6 cellular contexts compared by ENCODE assay signal in the genomic region with DNA sequence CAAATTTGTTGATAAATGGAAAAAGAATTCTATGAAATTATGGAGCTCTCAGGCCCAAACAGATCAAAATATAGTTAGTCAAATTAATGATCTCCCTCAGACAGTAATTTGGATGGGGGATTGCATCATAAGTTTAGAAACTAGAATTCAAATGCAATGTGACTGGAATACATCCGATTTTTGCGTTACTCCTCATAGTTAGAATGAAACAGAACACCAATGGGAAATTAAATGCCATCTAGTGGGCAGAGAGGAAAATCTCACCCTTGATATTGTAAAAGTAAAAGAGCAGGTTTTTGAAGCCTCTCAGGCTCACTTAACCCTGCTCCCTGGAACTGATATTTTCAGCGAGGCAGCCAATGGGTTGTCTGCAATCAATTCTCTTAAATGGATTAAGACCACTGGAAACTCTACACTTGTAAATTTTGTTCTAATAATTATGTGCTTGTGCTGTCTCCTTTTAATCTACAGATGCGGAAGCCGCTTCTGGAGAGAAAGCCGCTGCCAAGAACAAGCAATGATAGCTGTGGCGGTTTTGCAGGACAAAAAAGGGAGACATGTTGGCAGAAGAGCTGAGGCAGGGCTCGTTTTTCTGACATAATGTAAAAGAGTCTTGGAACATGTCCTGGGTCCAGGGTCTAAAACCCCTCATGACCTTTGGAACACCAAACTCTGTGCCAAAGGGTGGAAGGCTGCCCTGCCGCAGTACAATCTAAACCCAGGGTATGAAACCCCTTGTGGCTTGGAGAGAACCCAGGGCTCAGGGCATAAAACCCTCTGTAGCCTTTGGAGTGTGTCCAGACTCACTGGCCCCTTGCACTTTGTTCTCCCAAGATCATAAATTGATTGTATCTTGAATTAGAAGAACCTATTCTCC. TPM values are rescaled to one million over a fixed set of nuclear protein-coding genes. Genes with fewer than 3 reads are reported as not detected.
DNase-seq lines count a peak whose midpoint lies in the region; ATAC-seq and TF ChIP-seq lines count a peak whose summit lies in the region.

No MANE protein-coding gene starts in this region.

- TF ChIP-seq POLR2A in gastroesophageal sphincter (IDR thresholded peaks at IDR 0.05), result no peak

- WGBS in gastroesophageal sphincter (ENCODE audit: low coverage in 1 of 2), 2 donors, result 42 to 53% methylated on average over 8 to 9 of the region's 9 CpGs

- TF ChIP-seq EP300 in gastroesophageal sphincter (IDR thresholded peaks at IDR 0.05), result no peak

- H3K4me1 ChIP-seq in gastroesophageal sphincter, result peaks cover 0 to 9% (median 0%) of the 10 kb centered on the region in 3 donors
- no peaks in the 10 kb centered on the region for H3K4me1 ChIP-seq in ascending aorta

- no peak overlapping the region for H3K27ac Mint-ChIP-seq in activated CD4-positive, alpha-beta T cell treated with anti-CD3 and anti-CD28 coated beads, Interleukin-2, amount 10 ng/mL, durations not matched to agents 24 days and 14 days

- H3K36me3 ChIP-seq in gastroesophageal sphincter (peaks cover 0 to 27% of the 10 kb centered on the region in 2 donors), ascending aorta (peaks cover 13 to 28% of the 10 kb centered on the region in 2 donors)

- H3K4me3 ChIP-seq in gastroesophageal sphincter (no peak overlapping the region), ascending aorta (no peak overlapping the region)

- H3K4me1 Mint-ChIP-seq in activated CD4-positive, alpha-beta T cell treated with anti-CD3 and anti-CD28 coated beads, Interleukin-2, amount 10 ng/mL, durations not matched to agents 24 days and 14 days, result peaks cover 1% of the 10 kb centered on the region

- H3K9me3 Mint-ChIP-seq in activated CD4-positive, alpha-beta T cell treated with anti-CD3 and anti-CD28 coated beads, Interleukin-2, amount 10 ng/mL, durations not matched to agents 24 days and 14 days, result peaks cover 27% of the 10 kb centered on the region

- no peak overlapping the region for H3K27ac ChIP-seq in gastroesophageal sphincter
- H3K27ac ChIP-seq in ascending aorta, result no peak overlapping the region

- no peaks in the 10 kb centered on the region for H3K27me3 ChIP-seq in gastroesophageal sphincter
- no peaks in the 10 kb centered on the region for H3K27me3 ChIP-seq in ascending aorta

- intact Hi-C loops in ascending aorta (cut with DNase I), result no loop called here
- intact Hi-C loops in activated CD4-positive, alpha-beta T cell treated with anti-CD3 and anti-CD28 coated beads, Interleukin-2, amount 10 ng/mL, durations not matched to agents 24 days and 14 days (cut with micrococcal nuclease), result no loop called here

- no peak overlapping the region for H3K4me3 Mint-ChIP-seq in activated CD4-positive, alpha-beta T cell treated with anti-CD3 and anti-CD28 coated beads, Interleukin-2, amount 10 ng/mL, durations not matched to agents 24 days and 14 days

- DNase-seq in Daoy (ENCODE audit: low read depth) (peak; percentile 20), NCI-H226 (peak; percentile 7), ascending aorta (ENCODE audit: low spot score in 2 of 2) (no peak)
- DNase-seq in activated CD4-positive, alpha-beta T cell treated with anti-CD3 and anti-CD28 coated beads, Interleukin-2, amount 10 ng/mL, durations not matched to agents 24 days and 14 days, result no peak

- peaks cover 0 to 43% (median 0%) of the 10 kb centered on the region in 3 donors for H3K9me3 ChIP-seq in gastroesophageal sphincter
- H3K9me3 ChIP-seq in ascending aorta, result peaks cover 59 to 96% of the 10 kb centered on the region in 2 donors

- no peak for ATAC-seq in gastroesophageal sphincter
- ATAC-seq in HG03095 (IDR thresholded peaks at IDR 0.05; ENCODE audit: unreplicated experiment), result no peak

- H3K27me3 Mint-ChIP-seq in activated CD4-positive, alpha-beta T cell treated with anti-CD3 and anti-CD28 coated beads, Interleukin-2, amount 10 ng/mL, durations not matched to agents 24 days and 14 days, result no peaks in the 10 kb centered on the region

- H3K36me3 Mint-ChIP-seq in activated CD4-positive, alpha-beta T cell treated with anti-CD3 and anti-CD28 coated beads, Interleukin-2, amount 10 ng/mL, durations not matched to agents 24 days and 14 days (ENCODE audit: low read depth), result peaks cover 45% of the 10 kb centered on the region

- peak; percentile 13 to 44 (median 37) for TF ChIP-seq CTCF in gastroesophageal sphincter (IDR thresholded peaks at IDR 0.05)
- TF ChIP-seq CTCF in ascending aorta (IDR thresholded peaks at IDR 0.05), result peak in 1 of 3 experiments; percentile 16

RNA-seq across cellular contexts. Expression of a gene that starts 12.9 kb away (rescaled TPM):
- total RNA-seq in Daoy (2014; rRNA removed; shearing (Covaris generic)), result 5.9 and 7.4 TPM in 2 replicates
- total RNA-seq in gastroesophageal sphincter, result 10 to 100 TPM; 13.9 to 29.3 (median 16.0) TPM
- 2.3 TPM for total RNA-seq in ascending aorta
- 9.7 and 11.6 TPM in 2 replicates for total RNA-seq in activated CD4-positive, alpha-beta T cell treated with anti-CD3 and anti-CD28 coated beads, Interleukin-2, amount 10 ng/mL, durations not matched to agents 24 days and 14 days

RNA-seq across cellular contexts. Expression of a gene that starts 14.7 kb away (rescaled TPM):
- total RNA-seq in Daoy (2014; rRNA removed; shearing (Covaris generic)), result 3.5 and 5.4 TPM in 2 replicates
- total RNA-seq in gastroesophageal sphincter, result 10 to 100 TPM in 2 of 4 donors, 1 to 10 TPM in 2; 4.9 to 13.5 (median 9.6) TPM
- 1.8 TPM for total RNA-seq in ascending aorta
- total RNA-seq in activated CD4-positive, alpha-beta T cell treated with anti-CD3 and anti-CD28 coated beads, Interleukin-2, amount 10 ng/mL, durations not matched to agents 24 days and 14 days, result 17.5 and 17.7 TPM in 2 replicates

RNA-seq across cellular contexts. Expression of a gene that starts 31.7 kb away (rescaled TPM):
- total RNA-seq in Daoy (2014; rRNA removed; shearing (Covaris generic)), result 2.5 and 6.2 TPM in 2 replicates
- total RNA-seq in gastroesophageal sphincter (10 to 100 TPM; 10.4 to 28.5 (median 13.9) TPM), ascending aorta (0.21 TPM)
- 1.2 and 1.5 TPM in 2 replicates for total RNA-seq in activated CD4-positive, alpha-beta T cell treated with anti-CD3 and anti-CD28 coated beads, Interleukin-2, amount 10 ng/mL, durations not matched to agents 24 days and 14 days

RNA-seq across cellular contexts. Expression of a gene that starts 44.0 kb away (rescaled TPM):
- total RNA-seq in Daoy (2014; rRNA removed; shearing (Covaris generic)), result 2.9 and 4.4 TPM in 2 replicates
- total RNA-seq in gastroesophageal sphincter (1 to 10 TPM; 4.2 to 8.6 (median 5.2) TPM), ascending aorta (3.8 TPM)
- 3.2 and 3.9 TPM in 2 replicates for total RNA-seq in activated CD4-positive, alpha-beta T cell treated with anti-CD3 and anti-CD28 coated beads, Interleukin-2, amount 10 ng/mL, durations not matched to agents 24 days and 14 days

RNA-seq across cellular contexts. Expression of a gene that starts 53.9 kb away (rescaled TPM):
- total RNA-seq in Daoy (2014; rRNA removed; shearing (Covaris generic)), result 11.2 and 20.4 TPM in 2 replicates
- 10 to 100 TPM in 3 of 4 donors, 1 to 10 TPM in 1; 9.3 to 47.5 (median 17.6) TPM for total RNA-seq in gastroesophageal sphincter
- total RNA-seq in ascending aorta, result 12.9 TPM
- total RNA-seq in activated CD4-positive, alpha-beta T cell treated with anti-CD3 and anti-CD28 coated beads, Interleukin-2, amount 10 ng/mL, durations not matched to agents 24 days and 14 days, result 30.1 and 30.9 TPM in 2 replicates

Comparison
In these comparisons a context has a peak if more than half of its experiments do, and no peak if none do; other contexts are left out.
1. DNase-seq: peak in Daoy (single experiment) and NCI-H226 (single experiment); none in ascending aorta (0 of 2) and activated CD4-positive, alpha-beta T cell treated with anti-CD3 and anti-CD28 coated beads, Interleukin-2, amount 10 ng/mL, durations not matched to agents 24 days and 14 days (single experiment).